ENCODE assay signal across 24 cellular contexts in the genomic region with DNA sequence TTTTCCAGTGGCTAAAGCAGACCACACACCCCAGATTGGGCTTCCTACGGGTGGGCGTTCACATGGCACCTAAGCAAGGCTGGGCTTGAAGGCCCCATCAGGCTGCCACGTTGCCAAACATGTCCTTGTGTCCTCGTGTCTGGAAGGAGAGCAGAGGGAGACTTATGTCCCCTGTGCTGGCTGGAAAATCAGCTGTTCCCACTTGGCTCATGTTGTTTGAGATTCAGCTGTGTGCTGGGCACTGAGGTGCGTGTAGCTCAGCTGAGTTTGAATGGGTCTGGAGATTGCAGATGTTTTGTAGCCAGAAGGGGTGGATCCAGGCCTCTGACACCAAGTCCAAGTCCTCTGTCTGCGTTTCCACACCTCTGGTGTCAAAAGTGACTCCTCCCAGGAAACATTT. TPM values are rescaled to one million over a fixed set of nuclear protein-coding genes. Genes with fewer than 3 reads are reported as not detected.
DNase-seq lines count a peak whose midpoint lies in the region; ATAC-seq, FAIRE-seq and TF ChIP-seq lines count a peak whose summit lies in the region.
"Had no signal": no experiment of that assay in that cellular context is flagged by ENCODE, and none has a peak within 500 bp of the region (broad histone marks: within the 10 kb centered on the region; RNA-seq: fewer than 3 reads in every experiment).

No MANE protein-coding gene starts in this region.

- POLR2A ChIA-PET in HepG2 (lab: Yijun Ruan, JAX), result no interaction called here
- POLR2A ChIA-PET in CD4-positive, alpha-beta T cell (lab: Charles Lee), result no interaction called here

- no peak overlapping the region for H3K4me3 Mint-ChIP-seq in CD4-positive, alpha-beta T cell
- H3K4me3 Mint-ChIP-seq: CD4-positive, alpha-beta memory T cell had no signal

- H4K20me1 ChIP-seq in HepG2 (ENCODE audit: insufficient read depth, low read length), result no peaks in the 10 kb centered on the region
- H4K20me1 ChIP-seq: BLaER1 had no signal

- TF ChIP-seq EP300 in HepG2 (IDR thresholded peaks at IDR 0.05; ENCODE audit: low read depth in 2 of 2, low read length in 2 of 2) (no peak), HepG2 (CRISPR knock-in tag; IDR thresholded peaks at IDR 0.05; ENCODE audit: borderline replicate concordance) (no peak)

- H3K9me3 ChIP-seq in right lobe of liver (no peaks in the 10 kb centered on the region), HepG2 (ENCODE audit: low read length) (no peaks in the 10 kb centered on the region)
- no peaks in the 10 kb centered on the region for H3K9me3 ChIP-seq in CD4-positive, alpha-beta T cell (ENCODE audit: control insufficient read depth, low read length)
- H3K9me3 ChIP-seq: BLaER1, Caco-2, MG63 had no signal

- H3K4me1 Mint-ChIP-seq in CD4-positive, alpha-beta T cell (ENCODE audit: low read depth), result no peaks in the 10 kb centered on the region
- H3K4me1 Mint-ChIP-seq: CD4-positive, alpha-beta memory T cell had no signal

- DNase-seq in NCI-H1092 treated with DMSO at 0.1 percent for 48 hours (lab: John Stamatoyannopoulos, UW) (peak; percentile 10), NCI-H1092 (lab: John Stamatoyannopoulos, UW) (no peak), right lobe of liver (peak in 1 of 3 donors; percentile 61), HepG2 (ENCODE audit: low spot score) (no peak), myocyte (ENCODE audit: low read depth) (peak; percentile 55), iPS-NIHi11 (ENCODE audit: low spot score) (no peak)
- DNase-seq in CD4-positive, alpha-beta T cell, result no peak
- DNase-seq: Caco-2; CD4-positive, alpha-beta memory T cell; DMS 273 treated with DMSO at 0.1 percent for 48 hours; H7; MG63; NCI-H1436; NCI-H187 treated with DMSO at 0.1 percent for 48 hours; NCI-H226; NCI-H510A treated with DMSO at 0.1 percent for 48 hours; NCI-H748 treated with DMSO at 0.1 percent for 48 hours had no signal

- no TSS peak for BruUV-seq in HepG2 (replicated peaks; lab: Mats Ljungman, UMichigan)

- ATAC-seq in right lobe of liver (peak; percentile 15 to 52 (median 30)), HepG2 (no peak)
- no peak for ATAC-seq in CD4-positive, alpha-beta T cell (ENCODE audit: poor library complexity)
- ATAC-seq: K562, Panc1 had no signal

- H3K4me3 ChIP-seq in right lobe of liver (no peak overlapping the region), HepG2 (replicated peaks in 1 of 3; ENCODE audit: insufficient read depth in 1 of 3, low read depth in 2 of 3, low read length in 3 of 3) (no peak overlapping the region)
- H3K4me3 ChIP-seq: BLaER1, K562, MG63 had no signal

- peaks cover 78% of the 10 kb centered on the region for H3K36me3 Mint-ChIP-seq in CD4-positive, alpha-beta T cell (ENCODE audit: low read depth)

- no peak for FAIRE-seq in HepG2 (lab: Jason Lieb, UNC)
- FAIRE-seq: GM12891, K562 had no signal

- H3K36me3 ChIP-seq in right lobe of liver, result peaks cover 6 to 80% (median 39%) of the 10 kb centered on the region in 4 donors
- H3K36me3 ChIP-seq in HepG2 (replicated peaks in 1 of 2; ENCODE audit: control insufficient read depth in 1 of 2, insufficient read depth in 2 of 2, low read length in 2 of 2), result peaks cover 9 to 54% of the 10 kb centered on the region in 2 experiments

- no peak for TF ChIP-seq POLR2A in right lobe of liver (IDR thresholded peaks at IDR 0.05)
- TF ChIP-seq POLR2A in HepG2 (IDR thresholded peaks at IDR 0.05; ENCODE audit: insufficient read depth in 1 of 2, low read depth in 2 of 2, low read length in 2 of 2), result no peak

- CTCF ChIA-PET in HepG2 (lab: Yijun Ruan, JAX; ENCODE audit: low intra/inter-chr PET ratio, low total read pairs), result no interaction called here
- CTCF ChIA-PET in CD4-positive, alpha-beta T cell (lab: Charles Lee), result no interaction called here

- TF ChIP-seq RAD21 in HepG2 (CRISPR knock-in tag; IDR thresholded peaks at IDR 0.05), result no peak

- no peak overlapping the region for H3K4me2 ChIP-seq in HepG2 (ENCODE audit: low read depth, low read length)
- H3K4me2 ChIP-seq: BLaER1 had no signal

- peaks cover 0 to 36% (median 0%) of the 10 kb centered on the region in 4 donors for H3K4me1 ChIP-seq in right lobe of liver
- peaks cover 8% of the 10 kb centered on the region for H3K4me1 ChIP-seq in HepG2 (ENCODE audit: insufficient read depth, low read length)
- H3K4me1 ChIP-seq: BLaER1, Caco-2 had no signal

- H3K27ac Mint-ChIP-seq in CD4-positive, alpha-beta T cell, result no peak overlapping the region

- H3K27me3 Mint-ChIP-seq in CD4-positive, alpha-beta T cell, result no peaks in the 10 kb centered on the region
- H3K27me3 Mint-ChIP-seq: CD4-positive, alpha-beta memory T cell had no signal

- H3K27ac ChIP-seq in right lobe of liver (no peak overlapping the region), HepG2 (ENCODE audit: extremely low read length, insufficient read depth, low read length) (no peak overlapping the region), temporal lobe (ENCODE audit: low read depth, low read length) (peak overlapping the region; percentile 61)
- H3K27ac ChIP-seq in CD4-positive, alpha-beta T cell (ENCODE audit: low read depth, low read length), result no peak overlapping the region
- H3K27ac ChIP-seq: 22Rv1, BLaER1 had no signal

- intact Hi-C loops in right lobe of liver (cut with DNase I), result loop anchor here in 1 of 2 donors (10.0 kb wide), 1 partner anchor 132 kb away; no protein-coding TSS in a partner anchor
- intact Hi-C loops in HepG2 (cut with micrococcal nuclease; ENCODE audit: unreplicated experiment), result no loop called here
- intact Hi-C loops in CD4-positive, alpha-beta T cell (cut with DNase I, micrococcal nuclease), result no loop called here

- no peaks in the 10 kb centered on the region for H3K79me2 ChIP-seq in HepG2 (ENCODE audit: insufficient read depth, low read length)

- TF ChIP-seq CTCF in right lobe of liver (IDR thresholded peaks at IDR 0.05) (no peak), HepG2 (CRISPR knock-in tag; IDR thresholded peaks at IDR 0.05) (no peak)
- no peak for TF ChIP-seq CTCF in CD4-positive, alpha-beta T cell (IDR thresholded peaks at IDR 0.05)

- H3K27me3 ChIP-seq in right lobe of liver, result no peaks in the 10 kb centered on the region
- H3K27me3 ChIP-seq in HepG2 (ENCODE audit: control insufficient read depth in 1 of 2, insufficient read depth in 2 of 2, low read length in 2 of 2), result no peaks in the 10 kb centered on the region
- no peaks in the 10 kb centered on the region for H3K27me3 ChIP-seq in CD4-positive, alpha-beta T cell (ENCODE audit: control insufficient read depth, insufficient read depth, low read length)
- H3K27me3 ChIP-seq: BLaER1, MG63 had no signal

- no peak overlapping the region for H2AFZ ChIP-seq in HepG2 (ENCODE audit: low read length)

- H3K9ac ChIP-seq in HepG2 (ENCODE audit: insufficient read depth, low read depth, low read length), result no peak overlapping the region
- H3K9ac ChIP-seq: BLaER1 had no signal

- in situ Hi-C loops in HepG2 (cut with HindIII; ENCODE audit: extremely low pct_ligation_motif_present, low pct_unique_long_range_greater_than_20kb), result no loop called here

- WGBS in right lobe of liver (ENCODE audit: insufficient coverage, low coverage, low lambda C conversion rate, missing lambda C conversion rate), result 54% methylated on average over 6 of the region's 6 CpGs
- 92% methylated on average over 4 of the region's 6 CpGs for WGBS in HepG2 (ENCODE audit: low lambda C conversion rate)

- no peaks in the 10 kb centered on the region for H3K9me3 Mint-ChIP-seq in CD4-positive, alpha-beta T cell
- H3K9me3 Mint-ChIP-seq: CD4-positive, alpha-beta memory T cell had no signal

RNA-seq across cellular contexts. Expression of gene RLBP1, which starts 34.6 kb away (rescaled TPM):
- total RNA-seq in right lobe of liver (not detected), HepG2 (2016; rRNA removed; fragmentation: Illumina TruSeq; extraction: Trizol) (not detected in 2 replicates), myocyte (not detected in 2 replicates), temporal lobe (0.98 TPM)
- not detected in 2 replicates for total RNA-seq in HepG2 (2016; cell fraction: cytosol; rRNA removed; fragmentation: Illumina TruSeq; extraction: Trizol; ENCODE audit: low read depth)
- total RNA-seq in HepG2 (2016; cell fraction: insoluble cytoplasmic fraction; rRNA removed; fragmentation: Illumina TruSeq; extraction: Trizol), result 0.24 TPM in 1 of 2 replicates, not detected in the other
- total RNA-seq in HepG2 (2016; cell fraction: membrane; rRNA removed; fragmentation: Illumina TruSeq; extraction: Trizol), result not detected in 2 replicates
- total RNA-seq in HepG2 (2016; cell fraction: nucleus; rRNA removed; fragmentation: Illumina TruSeq; extraction: Trizol), result not detected in 2 replicates
- polyA plus RNA-seq in HepG2 (2011; rRNA removed), result 0.07 and 0.22 TPM in 2 replicates
- 0.05 and 0.13 TPM in 2 replicates for polyA plus RNA-seq in HepG2 (2011; cell fraction: cytosol; rRNA removed)
- polyA plus RNA-seq in HepG2 (2011; cell fraction: nucleus; rRNA removed), result 0.57 and 0.61 TPM in 2 replicates
- polyA plus RNA-seq in HepG2 (2012), result 0.35 TPM in 1 of 2 replicates, not detected in the other
- polyA plus RNA-seq in HepG2 (2016; cell fraction: cytosol; fragmentation: Illumina TruSeq; extraction: Trizol; ENCODE audit: low read depth), result not detected in 2 replicates
- polyA plus RNA-seq in HepG2 (2016; cell fraction: insoluble cytoplasmic fraction; fragmentation: Illumina TruSeq; extraction: Trizol; ENCODE audit: low read depth), result not detected in 2 replicates
- not detected in 2 replicates for polyA plus RNA-seq in HepG2 (2016; cell fraction: membrane; fragmentation: Illumina TruSeq; extraction: Trizol; ENCODE audit: low read depth)
- not detected in 2 replicates for polyA plus RNA-seq in HepG2 (2016; cell fraction: nucleus; fragmentation: Illumina TruSeq; extraction: Trizol; ENCODE audit: insufficient read depth, low read depth)
- not detected in 2 replicates for polyA minus RNA-seq in HepG2 (2011; rRNA and poly(A)+ RNA removed; ENCODE audit: low replicate concordance)
- polyA minus RNA-seq in HepG2 (2011; cell fraction: cytosol; rRNA and poly(A)+ RNA removed), result not detected in 2 replicates
- not detected in 2 replicates for polyA minus RNA-seq in HepG2 (2011; cell fraction: nucleus; rRNA and poly(A)+ RNA removed)
- polyA plus RNA-seq in myocyte (2012), result not detected
- not detected for total RNA-seq in CD4-positive, alpha-beta T cell
- total RNA-seq: Caco-2; CD4-positive, alpha-beta memory T cell; H7; LHCN-M2 had no signal
- polyA plus RNA-seq: CD4-positive, alpha-beta memory T cell; K562 had no signal

RNA-seq across cellular contexts. Expression of gene FANCI, which starts 57.0 kb away (rescaled TPM):
- 1 to 10 TPM in 5 of 6 experiments, under 1 TPM in 1; 0.98 to 7.2 (median 2.8) TPM for total RNA-seq in right lobe of liver
- total RNA-seq in HepG2 (2016; rRNA removed; fragmentation: Illumina TruSeq; extraction: Trizol), result 68.8 and 99.2 TPM in 2 replicates
- 12.0 and 12.8 TPM in 2 replicates for total RNA-seq in HepG2 (2016; cell fraction: cytosol; rRNA removed; fragmentation: Illumina TruSeq; extraction: Trizol; ENCODE audit: low read depth)
- 67.0 and 92.2 TPM in 2 replicates for total RNA-seq in HepG2 (2016; cell fraction: insoluble cytoplasmic fraction; rRNA removed; fragmentation: Illumina TruSeq; extraction: Trizol)
- total RNA-seq in HepG2 (2016; cell fraction: membrane; rRNA removed; fragmentation: Illumina TruSeq; extraction: Trizol), result 23.1 and 27.0 TPM in 2 replicates
- 88.5 and 91.5 TPM in 2 replicates for total RNA-seq in HepG2 (2016; cell fraction: nucleus; rRNA removed; fragmentation: Illumina TruSeq; extraction: Trizol)
- 10.4 and 15.7 TPM in 2 replicates for polyA plus RNA-seq in HepG2 (2011; rRNA removed)
- polyA plus RNA-seq in HepG2 (2011; cell fraction: cytosol; rRNA removed), result 6.7 and 6.9 TPM in 2 replicates
- 16.3 and 28.4 TPM in 2 replicates for polyA plus RNA-seq in HepG2 (2011; cell fraction: nucleus; rRNA removed)
- polyA plus RNA-seq in HepG2 (2012), result 14.9 and 23.3 TPM in 2 replicates
- polyA plus RNA-seq in HepG2 (2016; cell fraction: cytosol; fragmentation: Illumina TruSeq; extraction: Trizol; ENCODE audit: low read depth), result 4.4 and 5.3 TPM in 2 replicates
- 41.9 and 46.3 TPM in 2 replicates for polyA plus RNA-seq in HepG2 (2016; cell fraction: insoluble cytoplasmic fraction; fragmentation: Illumina TruSeq; extraction: Trizol; ENCODE audit: low read depth)
- 7.1 and 9.0 TPM in 2 replicates for polyA plus RNA-seq in HepG2 (2016; cell fraction: membrane; fragmentation: Illumina TruSeq; extraction: Trizol; ENCODE audit: low read depth)
- 81.0 and 91.9 TPM in 2 replicates for polyA plus RNA-seq in HepG2 (2016; cell fraction: nucleus; fragmentation: Illumina TruSeq; extraction: Trizol; ENCODE audit: insufficient read depth, low read depth)
- polyA minus RNA-seq in HepG2 (2011; rRNA and poly(A)+ RNA removed; ENCODE audit: low replicate concordance), result 18.2 and 76.1 TPM in 2 replicates
- 15.2 and 17.1 TPM in 2 replicates for polyA minus RNA-seq in HepG2 (2011; cell fraction: cytosol; rRNA and poly(A)+ RNA removed)
- 43.0 and 46.0 TPM in 2 replicates for polyA minus RNA-seq in HepG2 (2011; cell fraction: nucleus; rRNA and poly(A)+ RNA removed)
- total RNA-seq in myocyte, result 2.0 and 2.1 TPM in 2 replicates
- polyA plus RNA-seq in myocyte (2012), result 1.4 TPM
- total RNA-seq in temporal lobe, result 8.4 TPM
- total RNA-seq in CD4-positive, alpha-beta T cell, result 1 to 10 TPM; 6.1 to 7.1 TPM

Comparison
In these comparisons a context has a peak if more than half of its experiments do, and no peak if none do; other contexts are left out.
1. DNase-seq: peak in NCI-H1092 treated with DMSO at 0.1 percent for 48 hours (single experiment) and myocyte (single experiment); none in NCI-H1092 (single experiment), HepG2 (single experiment), CD4-positive, alpha-beta T cell (0 of 10) and iPS-NIHi11 (single experiment).
2. ATAC-seq: peak in right lobe of liver (4 of 4); none in HepG2 (single experiment) and CD4-positive, alpha-beta T cell (single experiment).